Comparison of ENCODE assay signal across 15 cellular contexts in genomic region chrX:153647461-153648357, GRCh38. TPM values are rescaled to one million over a fixed set of nuclear protein-coding genes. Genes with fewer than 3 reads are reported as not detected.
DNase-seq lines count a peak whose midpoint lies in the region; ATAC-seq, FAIRE-seq and TF ChIP-seq lines count a peak whose summit lies in the region.
"Had no signal": no experiment of that assay in that cellular context is flagged by ENCODE, and none has a peak within 500 bp of the region (broad histone marks: within the 10 kb centered on the region; RNA-seq: fewer than 3 reads in every experiment).

No MANE protein-coding gene starts in this region.

- H2AFZ ChIP-seq in H1 (ENCODE audit: low read length) (no peak overlapping the region), neuronal stem cell (ENCODE audit: low read length) (peak overlapping the region; percentile 59)

- 10% methylated on average over 84 of the region's 85 CpGs for WGBS in HUES64
- 17% methylated on average over 14 of the region's 85 CpGs; no CpG with 5 or more reads in 1 of the 2 experiments for WGBS in H1 (ENCODE audit: extremely low coverage in 1 of 2, insufficient coverage in 1 of 2, insufficient read length in 1 of 2, insufficient replicate concordance in 2 of 2, low coverage in 1 of 2, low lambda C conversion rate in 2 of 2, missing lambda C conversion rate in 1 of 2), 2 experiments
- no CpG with 5 or more reads among the region's 85 CpGs for WGBS in neuronal stem cell (ENCODE audit: extremely low coverage in 2 of 2, insufficient read length in 2 of 2, insufficient replicate concordance in 1 of 2), 2 donors

- CTCF ChIA-PET in CD8-positive, alpha-beta memory T cell (lab: Charles Lee), result interaction anchor here (0.9 to 2.4 kb wide), 4 partner anchors 11 to 108 kb away, joined by 3 to 9 read pairs (median 4); no protein-coding TSS in a partner anchor
- CTCF ChIA-PET in H1 (lab: Charles Lee; ENCODE audit: partially characterized antibody), result interaction anchor here (1.0 to 28.7 kb wide), 11 partner anchors 3 to 109 kb away, joined by 3 to 408 read pairs (median 17); partner anchors contain the start of gene DUSP9

- TF ChIP-seq RAD21 in H1 (IDR thresholded peaks at IDR 0.05 in 1 of 2, conservative IDR thresholded peaks at IDR 0.05 in 1 of 2; ENCODE audit: low read depth in 2 of 2, low read length in 2 of 2), result no peak

- no peak overlapping the region for H2BK5ac ChIP-seq in H1 (ENCODE audit: low read depth, low read length)
- H2BK5ac ChIP-seq in neuronal stem cell (ENCODE audit: low read length), result no peak overlapping the region

- H3K23me2 ChIP-seq in H1 (ENCODE audit: low read depth, low read length), result peaks cover 6% of the 10 kb centered on the region; the same call in 1 of the 2 replicates

- H2AK5ac ChIP-seq in H1 (ENCODE audit: low read depth, low read length), result no peak overlapping the region
- no peak overlapping the region for H2AK5ac ChIP-seq in neuronal stem cell (ENCODE audit: low read depth, low read length)

- no peak overlapping the region for H3K27ac ChIP-seq in CD8-positive, alpha-beta memory T cell (ENCODE audit: low read depth, low read length)
- no peak overlapping the region for H3K27ac ChIP-seq in HUES64 (ENCODE audit: low read depth, low read length)
- H3K27ac ChIP-seq in H1 (ENCODE audit: low read depth, low read length), result no peak overlapping the region
- H3K27ac ChIP-seq in neuronal stem cell (replicated peaks; ENCODE audit: low read length), result no peak overlapping the region
- H3K27ac ChIP-seq: SJSA1 had no signal

- H3K23ac ChIP-seq in H1 (ENCODE audit: insufficient read length) (no peak overlapping the region), neuronal stem cell (ENCODE audit: low read depth, low read length, poor library complexity) (no peak overlapping the region)

- no peaks in the 10 kb centered on the region for H3K79me2 ChIP-seq in H1 (ENCODE audit: control insufficient read depth in 1 of 2, insufficient read depth in 2 of 2, low read length in 2 of 2)

- H3K9ac ChIP-seq in HUES64 (ENCODE audit: low read depth, low read length) (no peak overlapping the region), H1 (replicated peaks in 1 of 4; ENCODE audit: extremely low read depth in 1 of 4, low read depth in 3 of 4, low read length in 3 of 4) (no peak overlapping the region), neuronal stem cell (ENCODE audit: low read depth, low read length, poor library complexity) (peak overlapping the region; percentile 44)

- H3K9me3 Mint-ChIP-seq in CD8-positive, alpha-beta memory T cell, result no peaks in the 10 kb centered on the region
- H3K9me3 Mint-ChIP-seq: activated naive CD4-positive, alpha-beta T cell treated with anti-CD3 and anti-CD28 coated beads, Interleukin-2, amount 50 U/mL, for 72 hours had no signal

- no peaks in the 10 kb centered on the region for H3K9me3 ChIP-seq in CD8-positive, alpha-beta memory T cell (ENCODE audit: low read length)
- no peaks in the 10 kb centered on the region for H3K9me3 ChIP-seq in HUES64 (ENCODE audit: insufficient read depth, low read depth, low read length)
- no peaks in the 10 kb centered on the region; a peak in 1 of 4 replicates for H3K9me3 ChIP-seq in H1 (ENCODE audit: insufficient read depth in 2 of 2, low read depth in 1 of 2, low read length in 1 of 2)
- no peaks in the 10 kb centered on the region for H3K9me3 ChIP-seq in neuronal stem cell (replicated peaks in 1 of 2; ENCODE audit: control insufficient read depth in 2 of 2, insufficient read depth in 1 of 2, low read depth in 1 of 2, low read length in 2 of 2)
- H3K9me3 ChIP-seq: SJSA1 had no signal

- no peak overlapping the region for H3K4me3 ChIP-seq in CD8-positive, alpha-beta memory T cell (ENCODE audit: low read length)
- H3K4me3 ChIP-seq in HUES64 (ENCODE audit: low read length), result 0 out of 2 replicates have a peak overlapping the region, but pooled peaks have one; percentile 13
- peak overlapping the region in 2 of 4 experiments; percentile 4 to 48; a peak in 3 of 8 replicates for H3K4me3 ChIP-seq in H1 (ENCODE audit: extremely low read depth in 1 of 4, insufficient read depth in 2 of 4, low read depth in 3 of 4, low read length in 4 of 4)
- H3K4me3 ChIP-seq in neuronal stem cell (ENCODE audit: low read length in 2 of 2), result no peak overlapping the region
- H3K4me3 ChIP-seq: SJSA1 had no signal

- H3K36me3 ChIP-seq in CD8-positive, alpha-beta memory T cell (ENCODE audit: insufficient read depth, low read length), result no peaks in the 10 kb centered on the region
- H3K36me3 ChIP-seq in HUES64 (ENCODE audit: insufficient read depth, low read length) (no peaks in the 10 kb centered on the region), H1 (ENCODE audit: control insufficient read depth in 2 of 4, insufficient read depth in 4 of 4, low read length in 3 of 4) (peaks cover 0 to 4% (median 0%) of the 10 kb centered on the region in 4 experiments; a peak in 1 of 8 replicates), neuronal stem cell (replicated peaks in 1 of 2; ENCODE audit: control insufficient read depth in 2 of 2, insufficient read depth in 2 of 2, low read length in 2 of 2) (no peaks in the 10 kb centered on the region)
- H3K36me3 ChIP-seq: SJSA1 had no signal

- ATAC-seq in GM18907 (IDR thresholded peaks at IDR 0.05; ENCODE audit: unreplicated experiment), result no peak
- ATAC-seq in GM18517 (IDR thresholded peaks at IDR 0.05; ENCODE audit: unreplicated experiment), result no peak
- no peak for ATAC-seq in GM21825 (IDR thresholded peaks at IDR 0.05; ENCODE audit: unreplicated experiment)

- no peak overlapping the region for H4K5ac ChIP-seq in H1 (ENCODE audit: insufficient read length, low read depth, low read length)

- no peaks in the 10 kb centered on the region for H3K36me3 Mint-ChIP-seq in CD8-positive, alpha-beta memory T cell
- H3K36me3 Mint-ChIP-seq: activated naive CD4-positive, alpha-beta T cell treated with anti-CD3 and anti-CD28 coated beads, Interleukin-2, amount 50 U/mL, for 72 hours had no signal

- H3K14ac ChIP-seq in H1 (ENCODE audit: insufficient read length), result no peak overlapping the region
- H3K14ac ChIP-seq in neuronal stem cell (ENCODE audit: low read length), result no peak overlapping the region

- TF ChIP-seq CTCF in H1 (IDR thresholded peaks at IDR 0.05; ENCODE audit: control extremely low read depth in 1 of 3, insufficient read depth in 1 of 3, low read depth in 1 of 3, low read length in 3 of 3), result no peak

- H3K18ac ChIP-seq in H1 (ENCODE audit: extremely low read depth, low read length) (no peak overlapping the region), neuronal stem cell (ENCODE audit: low read length) (peak overlapping the region; percentile 38)

- TF ChIP-seq POLR2A in H1 (IDR thresholded peaks at IDR 0.05; ENCODE audit: control extremely low read depth in 1 of 2, low read depth in 2 of 2, low read length in 2 of 2), result no peak

- no peaks in the 10 kb centered on the region for H3K27me3 ChIP-seq in CD8-positive, alpha-beta memory T cell (ENCODE audit: insufficient read depth, low read length, poor library complexity, severe bottlenecking)
- H3K27me3 ChIP-seq in HUES64 (ENCODE audit: insufficient read depth, low read length), result peaks cover 65% of the 10 kb centered on the region
- peaks cover 64 to 65% (median 65%) of the 10 kb centered on the region in 4 experiments for H3K27me3 ChIP-seq in H1 (replicated peaks in 1 of 4; ENCODE audit: control insufficient read depth in 3 of 4, extremely low read depth in 1 of 4, insufficient read depth in 3 of 4, low read length in 3 of 4)
- peaks cover 7 to 64% (median 62%) of the 10 kb centered on the region in 3 experiments for H3K27me3 ChIP-seq in neuronal stem cell (ENCODE audit: control insufficient read depth in 3 of 3, insufficient read depth in 3 of 3, low read depth in 1 of 3, low read length in 3 of 3)

- no peak overlapping the region for H3K27ac Mint-ChIP-seq in CD8-positive, alpha-beta memory T cell
- H3K27ac Mint-ChIP-seq: activated naive CD4-positive, alpha-beta T cell treated with anti-CD3 and anti-CD28 coated beads, Interleukin-2, amount 50 U/mL, for 72 hours had no signal

- H2BK120ac ChIP-seq in H1 (replicated peaks; ENCODE audit: low read depth, low read length) (no peak overlapping the region), neuronal stem cell (ENCODE audit: low read depth, low read length) (no peak overlapping the region)

- peaks cover 0 to 4% (median 4%) of the 10 kb centered on the region in 3 donors for H3K4me1 Mint-ChIP-seq in CD8-positive, alpha-beta memory T cell

- peak overlapping the region in 4 of 7 donors; percentile 8 to 34 (median 24) for H3K4me3 Mint-ChIP-seq in CD8-positive, alpha-beta memory T cell

- no peak for DNase-seq in CD8-positive, alpha-beta memory T cell
- DNase-seq in H1 (ENCODE audit: low read depth in 1 of 2, low spot score in 2 of 2) (no peak), neuronal stem cell (ENCODE audit: low spot score) (no peak), globus pallidus (ENCODE audit: low spot score) (no peak)
- DNase-seq: activated CD4-positive, CD25-positive, alpha-beta regulatory T cell treated with anti-CD3 and anti-CD28 coated beads, Interleukin-2, amount 50 U/mL, for 72 hours; midbrain; NCI-H1092 had no signal

- no peaks in the 10 kb centered on the region for H3K4me1 ChIP-seq in CD8-positive, alpha-beta memory T cell (ENCODE audit: insufficient read depth, low read length)
- no peaks in the 10 kb centered on the region for H3K4me1 ChIP-seq in HUES64 (ENCODE audit: insufficient read depth, low read length)
- peaks cover 0 to 12% (median 6%) of the 10 kb centered on the region in 4 experiments; a peak in 4 of 7 replicates for H3K4me1 ChIP-seq in H1 (replicated peaks in 1 of 4; ENCODE audit: control insufficient read depth in 3 of 4, insufficient read depth in 4 of 4, low read length in 3 of 4)
- H3K4me1 ChIP-seq in neuronal stem cell (ENCODE audit: control insufficient read depth in 2 of 2, insufficient read depth in 1 of 2, low read depth in 1 of 2, low read length in 2 of 2), result peaks cover 3 to 7% of the 10 kb centered on the region in 2 donors
- H3K4me1 ChIP-seq: SJSA1 had no signal

- H3K56ac ChIP-seq in H1 (replicated peaks; ENCODE audit: insufficient read length, low read depth, low read length), result no peak overlapping the region

- H3K79me1 ChIP-seq in H1 (ENCODE audit: low read depth, low read length), result no peaks in the 10 kb centered on the region
- no peaks in the 10 kb centered on the region for H3K79me1 ChIP-seq in neuronal stem cell (ENCODE audit: low read depth, low read length)

- peaks cover 15 to 18% of the 10 kb centered on the region in 2 donors for H3K27me3 Mint-ChIP-seq in CD8-positive, alpha-beta memory T cell

- FAIRE-seq in H1 (lab: Jason Lieb, UNC), result no peak

- POLR2A ChIA-PET in CD8-positive, alpha-beta memory T cell (lab: Charles Lee), result no interaction called here
- POLR2A ChIA-PET in H1 (lab: Charles Lee; ENCODE audit: partially characterized antibody), result interaction anchor here (1.3 to 1.4 kb wide), 2 partner anchors 37 to 48 kb away, joined by 3 to 5 read pairs; no protein-coding TSS in a partner anchor

- H3K4me2 ChIP-seq in H1 (ENCODE audit: insufficient read depth in 1 of 2, low read depth in 2 of 2, low read length in 2 of 2) (peak overlapping the region; percentile 61 to 63), neuronal stem cell (ENCODE audit: insufficient read depth, low read length, poor library complexity, severe bottlenecking) (peak overlapping the region; percentile 49)

- no peak for TF ChIP-seq EP300 in H1 (IDR thresholded peaks at IDR 0.05; ENCODE audit: borderline replicate concordance in 1 of 2, low read depth in 2 of 2, low read length in 2 of 2)

- H3K4ac ChIP-seq in H1 (replicated peaks; ENCODE audit: insufficient read length, low read depth, low read length), result no peak overlapping the region
- no peak overlapping the region for H3K4ac ChIP-seq in neuronal stem cell (ENCODE audit: low read length)

- no peak overlapping the region for H2BK12ac ChIP-seq in H1 (ENCODE audit: low read depth, low read length)
- H2BK12ac ChIP-seq in neuronal stem cell (ENCODE audit: low read length), result no peak overlapping the region

- H4K8ac ChIP-seq in H1 (ENCODE audit: extremely low read depth, insufficient read depth, low read length), result no peak overlapping the region; the same call in 1 of the 2 replicates
- no peak overlapping the region for H4K8ac ChIP-seq in neuronal stem cell (ENCODE audit: low read depth, low read length)

- H2BK20ac ChIP-seq in H1 (ENCODE audit: low read length), result no peak overlapping the region

- H4K91ac ChIP-seq in H1 (replicated peaks; ENCODE audit: insufficient read length, low read length), result no peak overlapping the region
- no peak overlapping the region for H4K91ac ChIP-seq in neuronal stem cell (ENCODE audit: low read depth, low read length, poor library complexity)

- peaks cover 0 to 15% of the 10 kb centered on the region in 2 experiments for H4K20me1 ChIP-seq in H1 (replicated peaks in 1 of 2; ENCODE audit: control insufficient read depth in 1 of 2, insufficient read depth in 2 of 2, low read length in 2 of 2)

- H2BK15ac ChIP-seq in H1 (ENCODE audit: low read length), result no peak overlapping the region
- no peak overlapping the region for H2BK15ac ChIP-seq in neuronal stem cell (ENCODE audit: low read length)

RNA-seq across cellular contexts. Expression of gene DUSP9, which starts 0.7 kb away (rescaled TPM):
- under 1 TPM; 0.09 to 0.15 TPM for total RNA-seq in CD8-positive, alpha-beta memory T cell
- polyA plus RNA-seq in CD8-positive, alpha-beta memory T cell, result 0.08 TPM
- polyA plus RNA-seq in HUES64 (2013, experiment 1 of 2), result 0.35 TPM
- polyA plus RNA-seq in HUES64 (2013, experiment 2 of 2), result 0.82 TPM
- total RNA-seq in H1 (2021; fragmentation: NEBNext Ultra II Directional; extraction: Animal tissue kit (Norgen Biotek cat#: 25700)), result 0.63 and 1.1 TPM in 2 replicates
- 0.80 and 1.2 TPM in 2 replicates for polyA plus RNA-seq in H1 (2011; rRNA removed)
- polyA plus RNA-seq in H1 (2011; cell fraction: cytosol; rRNA removed), result 0.98 TPM
- polyA plus RNA-seq in H1 (2011; cell fraction: nucleus; rRNA removed), result 1.5 TPM
- polyA plus RNA-seq in H1 (2012, experiment 1 of 2), result 0.35 to 0.94 TPM (median 0.85 TPM) in 4 replicates
- polyA plus RNA-seq in H1 (2012, experiment 2 of 2), result 0.56 TPM
- polyA plus RNA-seq in H1 (2013, experiment 1 of 2), result 1.1 TPM
- polyA plus RNA-seq in H1 (2013, experiment 2 of 2), result 1.1 TPM
- 0.69 and 0.73 TPM in 2 replicates for polyA minus RNA-seq in H1 (2011; rRNA and poly(A)+ RNA removed)
- polyA minus RNA-seq in H1 (2011; cell fraction: cytosol; rRNA and poly(A)+ RNA removed), result 0.95 TPM
- polyA minus RNA-seq in H1 (2011; cell fraction: nucleus; rRNA and poly(A)+ RNA removed), result 0.80 TPM
- 1.5 TPM for polyA plus RNA-seq in neuronal stem cell (2013, experiment 1 of 2)
- polyA plus RNA-seq in neuronal stem cell (2013, experiment 2 of 2), result 1.4 TPM

RNA-seq across cellular contexts. Expression of gene PNCK, which starts 25.9 kb away (rescaled TPM):
- total RNA-seq in CD8-positive, alpha-beta memory T cell, result not detected
- polyA plus RNA-seq in CD8-positive, alpha-beta memory T cell, result not detected
- 2.7 TPM for polyA plus RNA-seq in HUES64 (2013, experiment 1 of 2)
- 3.6 TPM for polyA plus RNA-seq in HUES64 (2013, experiment 2 of 2)
- 4.3 and 6.2 TPM in 2 replicates for total RNA-seq in H1 (2021; fragmentation: NEBNext Ultra II Directional; extraction: Animal tissue kit (Norgen Biotek cat#: 25700))
- polyA plus RNA-seq in H1 (2011; rRNA removed), result 6.3 and 13.9 TPM in 2 replicates
- polyA plus RNA-seq in H1 (2011; cell fraction: cytosol; rRNA removed), result 12.3 TPM
- polyA plus RNA-seq in H1 (2011; cell fraction: nucleus; rRNA removed), result 54.8 TPM
- polyA plus RNA-seq in H1 (2012, experiment 1 of 2), result 3.0 to 5.7 TPM (median 5.2 TPM) in 4 replicates
- 3.0 TPM for polyA plus RNA-seq in H1 (2012, experiment 2 of 2)
- polyA plus RNA-seq in H1 (2013, experiment 1 of 2), result 2.3 TPM
- polyA plus RNA-seq in H1 (2013, experiment 2 of 2), result 1.7 TPM
- polyA minus RNA-seq in H1 (2011; rRNA and poly(A)+ RNA removed), result 4.0 and 5.4 TPM in 2 replicates
- polyA minus RNA-seq in H1 (2011; cell fraction: cytosol; rRNA and poly(A)+ RNA removed), result 9.1 TPM
- 10.0 TPM for polyA minus RNA-seq in H1 (2011; cell fraction: nucleus; rRNA and poly(A)+ RNA removed)
- polyA plus RNA-seq in neuronal stem cell (2013, experiment 1 of 2), result 20.3 TPM
- polyA plus RNA-seq in neuronal stem cell (2013, experiment 2 of 2), result 20.9 TPM
- total RNA-seq: dermis blood vessel endothelial cell, glomerular endothelial cell, SJSA1 had no signal

RNA-seq across cellular contexts. Expression of gene SLC6A8, which starts 40.0 kb away (rescaled TPM):
- total RNA-seq in CD8-positive, alpha-beta memory T cell, result 1 to 10 TPM; 1.0 to 1.2 TPM
- polyA plus RNA-seq in CD8-positive, alpha-beta memory T cell, result 0.12 TPM
- polyA plus RNA-seq in HUES64 (2013, experiment 1 of 2), result 76.3 TPM
- polyA plus RNA-seq in HUES64 (2013, experiment 2 of 2), result 77.8 TPM
- 94.7 and 98.5 TPM in 2 replicates for total RNA-seq in H1 (2021; fragmentation: NEBNext Ultra II Directional; extraction: Animal tissue kit (Norgen Biotek cat#: 25700))
- polyA plus RNA-seq in H1 (2011; rRNA removed), result 87.7 and 132 TPM in 2 replicates
- polyA plus RNA-seq in H1 (2011; cell fraction: cytosol; rRNA removed), result 71.7 TPM
- polyA plus RNA-seq in H1 (2011; cell fraction: nucleus; rRNA removed), result 267 TPM
- polyA plus RNA-seq in H1 (2012, experiment 1 of 2), result 96.7 to 155 TPM (median 133 TPM) in 4 replicates
- 109 TPM for polyA plus RNA-seq in H1 (2012, experiment 2 of 2)
- polyA plus RNA-seq in H1 (2013, experiment 1 of 2), result 57.5 TPM
- polyA plus RNA-seq in H1 (2013, experiment 2 of 2), result 58.8 TPM
- 66.1 and 98.8 TPM in 2 replicates for polyA minus RNA-seq in H1 (2011; rRNA and poly(A)+ RNA removed)
- polyA minus RNA-seq in H1 (2011; cell fraction: cytosol; rRNA and poly(A)+ RNA removed), result 84.7 TPM
- polyA minus RNA-seq in H1 (2011; cell fraction: nucleus; rRNA and poly(A)+ RNA removed), result 67.3 TPM
- polyA plus RNA-seq in neuronal stem cell (2013, experiment 1 of 2), result 122 TPM
- 123 TPM for polyA plus RNA-seq in neuronal stem cell (2013, experiment 2 of 2)

RNA-seq across cellular contexts. Expression of gene CCNQ, which starts 48.8 kb away (rescaled TPM):
- total RNA-seq in CD8-positive, alpha-beta memory T cell, result 10 to 100 TPM; 36.2 to 38.3 TPM
- polyA plus RNA-seq in CD8-positive, alpha-beta memory T cell, result 36.9 TPM
- polyA plus RNA-seq in HUES64 (2013, experiment 1 of 2), result 17.6 TPM
- 17.4 TPM for polyA plus RNA-seq in HUES64 (2013, experiment 2 of 2)
- 15.8 and 16.6 TPM in 2 replicates for total RNA-seq in H1 (2021; fragmentation: NEBNext Ultra II Directional; extraction: Animal tissue kit (Norgen Biotek cat#: 25700))
- polyA plus RNA-seq in H1 (2011; rRNA removed), result 32.1 and 34.9 TPM in 2 replicates
- polyA plus RNA-seq in H1 (2011; cell fraction: cytosol; rRNA removed), result 24.8 TPM
- 29.3 TPM for polyA plus RNA-seq in H1 (2011; cell fraction: nucleus; rRNA removed)
- 15.3 to 19.7 TPM (median 16.7 TPM) in 4 replicates for polyA plus RNA-seq in H1 (2012, experiment 1 of 2)
- polyA plus RNA-seq in H1 (2012, experiment 2 of 2), result 24.7 TPM
- 14.3 TPM for polyA plus RNA-seq in H1 (2013, experiment 1 of 2)
- 15.1 TPM for polyA plus RNA-seq in H1 (2013, experiment 2 of 2)
- 12.1 and 15.2 TPM in 2 replicates for polyA minus RNA-seq in H1 (2011; rRNA and poly(A)+ RNA removed)
- 11.1 TPM for polyA minus RNA-seq in H1 (2011; cell fraction: cytosol; rRNA and poly(A)+ RNA removed)
- 9.1 TPM for polyA minus RNA-seq in H1 (2011; cell fraction: nucleus; rRNA and poly(A)+ RNA removed)
- 24.9 TPM for polyA plus RNA-seq in neuronal stem cell (2013, experiment 1 of 2)
- 25.1 TPM for polyA plus RNA-seq in neuronal stem cell (2013, experiment 2 of 2)

Comparison
In these comparisons a context has a peak if more than half of its experiments do, and no peak if none do; other contexts are left out.
1. RNA of gene SLC6A8, which starts 40.0 kb away (total RNA-seq): 94.7 to 98.5 TPM in H1; 1.0 to 1.2 TPM in CD8-positive, alpha-beta memory T cell; every median in the first group is over 10 times any median in the second.